Comparison of ENCODE assay signal across 14 cellular contexts in the genomic region with DNA sequence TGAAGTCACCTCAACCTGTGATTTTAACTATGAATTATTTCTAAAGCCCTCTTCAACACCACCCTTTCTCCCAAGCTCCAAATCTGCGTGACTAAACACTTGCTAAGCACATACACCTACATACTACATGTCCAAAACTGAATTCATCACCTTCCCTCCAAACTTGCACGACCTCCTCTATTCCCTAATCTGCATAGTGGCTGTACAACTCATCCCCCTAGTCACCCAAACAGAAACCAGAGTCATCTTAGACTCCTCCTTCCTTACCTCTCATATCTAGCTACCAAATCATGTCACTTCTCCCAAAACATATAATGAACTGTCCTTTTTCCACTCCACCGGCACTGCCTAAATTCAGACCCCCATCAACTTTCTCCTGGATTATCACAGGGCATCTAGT. TPM values are rescaled to one million over a fixed set of nuclear protein-coding genes. Genes with fewer than 3 reads are reported as not detected.
DNase-seq lines count a peak whose midpoint lies in the region; ATAC-seq, FAIRE-seq and TF ChIP-seq lines count a peak whose summit lies in the region.
"Had no signal": no experiment of that assay in that cellular context is flagged by ENCODE, and none has a peak within 500 bp of the region (broad histone marks: within the 10 kb centered on the region; RNA-seq: fewer than 3 reads in every experiment).

No MANE protein-coding gene starts in this region.

- H3K36me3 ChIP-seq in keratinocyte (ENCODE audit: control insufficient read depth in 2 of 2, extremely low read depth in 1 of 2, insufficient read depth in 2 of 2, low read length in 2 of 2) (peaks cover 0 to 4% of the 10 kb centered on the region in 2 experiments), right atrium auricular region (no peaks in the 10 kb centered on the region), spleen (no peaks in the 10 kb centered on the region)

- peaks cover 95% of the 10 kb centered on the region for H3K79me2 ChIP-seq in keratinocyte (ENCODE audit: control insufficient read depth, insufficient read depth, low read length)

- H4K20me1 ChIP-seq in keratinocyte (ENCODE audit: control insufficient read depth, extremely low read depth, insufficient read depth, low read length): peaks cover 24% of the 10 kb centered on the region

- no peak for FAIRE-seq in keratinocyte (lab: Jason Lieb, UNC)

- no peak overlapping the region for H2AFZ ChIP-seq in keratinocyte (ENCODE audit: control insufficient read depth, low read length)

- peak; percentile 34 for DNase-seq in activated CD4-positive, alpha-beta T cell treated with anti-CD3 and anti-CD28 coated beads for 48 hours
- DNase-seq in activated CD4-positive, alpha-beta T cell treated with anti-CD3 and anti-CD28 coated beads, Interleukin-2, amount 50 U/mL, for 1 hour: no peak
- DNase-seq in GM20000 (ENCODE audit: low spot score) (peak; percentile 20), keratinocyte (ENCODE audit: low read depth, low spot score) (no peak), right atrium auricular region (ENCODE audit: low spot score) (no peak), natural killer cell (no peak), spleen (no peak)
- DNase-seq: DMS79; effector CD4-positive, alpha-beta T cell; NCI-H2081; Right ventricle myocardium superior had no signal

- H3K27ac ChIP-seq in keratinocyte (ENCODE audit: control insufficient read depth, insufficient read depth, low read length): peak overlapping the region; percentile 15
- no peak overlapping the region for H3K27ac ChIP-seq in right atrium auricular region
- no peak overlapping the region for H3K27ac ChIP-seq in spleen

- TF ChIP-seq POLR2A in spleen (IDR thresholded peaks at IDR 0.05): no peak

- H3K4me1 Mint-ChIP-seq in natural killer cell: peaks cover 0 to 13% of the 10 kb centered on the region in 2 donors

- no peak overlapping the region for H3K27ac Mint-ChIP-seq in natural killer cell
- H3K27ac Mint-ChIP-seq: WTC11 had no signal

- WGBS in spleen, 5 donors: 64 to 86% (median 78%) methylated on average over 3 of the region's 3 CpGs

- no peak overlapping the region for H3K4me2 ChIP-seq in keratinocyte (ENCODE audit: control insufficient read depth, extremely low read depth, insufficient read depth, low read depth, low read length)

- dilution Hi-C loops in keratinocyte (cut with MboI; ENCODE audit: extremely low pct_ligation_motif_present, low sequenced_read_pairs): no loop called here

- no peak overlapping the region for H3K9ac ChIP-seq in keratinocyte (ENCODE audit: control insufficient read depth, extremely low read depth, insufficient read depth, low read length)

- no peak overlapping the region for H3K4me3 ChIP-seq in keratinocyte (ENCODE audit: control insufficient read depth in 2 of 3, extremely low read depth in 1 of 3, insufficient read depth in 2 of 3, low read depth in 1 of 3, low read length in 3 of 3)
- no peak overlapping the region for H3K4me3 ChIP-seq in right atrium auricular region
- H3K4me3 ChIP-seq in spleen: no peak overlapping the region
- H3K4me3 ChIP-seq: mucosa of descending colon had no signal

- H3K27me3 ChIP-seq in keratinocyte (ENCODE audit: control insufficient read depth, extremely low read depth, insufficient read depth, low read length): no peaks in the 10 kb centered on the region
- no peaks in the 10 kb centered on the region for H3K27me3 ChIP-seq in right atrium auricular region
- no peaks in the 10 kb centered on the region for H3K27me3 ChIP-seq in spleen (replicated peaks in 1 of 7)

- H3K9me3 ChIP-seq in keratinocyte (ENCODE audit: control insufficient read depth, low read depth, low read length) (no peaks in the 10 kb centered on the region), right atrium auricular region (no peaks in the 10 kb centered on the region), spleen (no peaks in the 10 kb centered on the region)
- H3K9me3 ChIP-seq: mucosa of descending colon had no signal

- intact Hi-C loops in natural killer cell (cut with micrococcal nuclease): no loop called here
- intact Hi-C loops in spleen (cut with DNase I; ENCODE audit: low total_unique reads): no loop called here

- no peaks in the 10 kb centered on the region for H3K9me3 Mint-ChIP-seq in natural killer cell
- H3K9me3 Mint-ChIP-seq: WTC11 had no signal

- no peaks in the 10 kb centered on the region for H3K27me3 Mint-ChIP-seq in natural killer cell (ENCODE audit: low read depth in 2 of 2)

- H3K4me3 Mint-ChIP-seq in natural killer cell: no peak overlapping the region
- H3K4me3 Mint-ChIP-seq: WTC11 had no signal

- H3K4me1 ChIP-seq in keratinocyte (ENCODE audit: control insufficient read depth, extremely low read depth, insufficient read depth, low read length): peaks cover 24% of the 10 kb centered on the region
- H3K4me1 ChIP-seq in right atrium auricular region: peaks cover 0 to 38% of the 10 kb centered on the region in 2 donors
- peaks cover 0 to 31% (median 8%) of the 10 kb centered on the region in 6 donors for H3K4me1 ChIP-seq in spleen

- TF ChIP-seq CTCF in GM20000 (IDR thresholded peaks at IDR 0.05; ENCODE audit: extremely low read depth, missing control alignments) (no peak), keratinocyte (optimal IDR thresholded peaks at IDR 0.05 in 1 of 3, IDR thresholded peaks at IDR 0.05 in 1 of 3, conservative IDR thresholded peaks at IDR 0.05 in 1 of 3; ENCODE audit: extremely low read depth in 1 of 3, insufficient read depth in 2 of 3, low read length in 3 of 3) (no peak), right atrium auricular region (IDR thresholded peaks at IDR 0.05) (no peak), natural killer cell (IDR thresholded peaks at IDR 0.05) (no peak), spleen (IDR thresholded peaks at IDR 0.05 in 8 of 11, conservative IDR thresholded peaks at IDR 0.05 in 3 of 11) (no peak)

- no peaks in the 10 kb centered on the region for H3K9me1 ChIP-seq in keratinocyte (ENCODE audit: control insufficient read depth, extremely low read depth, insufficient read depth, low read length)

- no peaks in the 10 kb centered on the region for H3K36me3 Mint-ChIP-seq in natural killer cell
- H3K36me3 Mint-ChIP-seq: WTC11 had no signal

- ATAC-seq in HG03342 (IDR thresholded peaks at IDR 0.05; ENCODE audit: unreplicated experiment) (peak; percentile 73), natural killer cell (no peak)

RNA-seq across cellular contexts. Expression of a gene that starts 16.2 kb away (rescaled TPM):
- 61.1 to 78.5 TPM (median 76.0 TPM) in 3 replicates for polyA plus RNA-seq in keratinocyte
- 59.0 TPM for polyA plus RNA-seq in keratinocyte (2011; ENCODE audit: low read depth)
- polyA plus RNA-seq in keratinocyte (2011; cell fraction: cytosol; rRNA removed): 52.8 and 93.6 TPM in 2 replicates
- 93.4 and 98.3 TPM in 2 replicates for polyA plus RNA-seq in keratinocyte (2011; cell fraction: nucleus; rRNA removed)
- 30.7 and 46.7 TPM in 2 replicates for polyA plus RNA-seq in keratinocyte (2012; ENCODE audit: low replicate concordance)
- polyA minus RNA-seq in keratinocyte: 56.9 to 165 TPM (median 88.6 TPM) in 3 replicates
- 60.8 TPM for polyA minus RNA-seq in keratinocyte (2011; cell fraction: cytosol; rRNA and poly(A)+ RNA removed)
- polyA minus RNA-seq in keratinocyte (2011; cell fraction: nucleus; rRNA and poly(A)+ RNA removed): 87.8 and 145 TPM in 2 replicates
- total RNA-seq in right atrium auricular region: 10 to 100 TPM; 45.0 to 46.3 TPM
- total RNA-seq in natural killer cell: 10 to 100 TPM; 30.9 to 45.8 (median 34.7) TPM
- 10 to 100 TPM; 32.8 to 60.9 (median 47.5) TPM for total RNA-seq in spleen
- polyA plus RNA-seq in spleen: 1 to 10 TPM; 6.0 to 8.6 (median 7.6) TPM

Comparison
In these comparisons a context has a peak if more than half of its experiments do, and no peak if none do; other contexts are left out.
1. DNase-seq: peak in activated CD4-positive, alpha-beta T cell treated with anti-CD3 and anti-CD28 coated beads for 48 hours (single experiment) and GM20000 (single experiment); none in activated CD4-positive, alpha-beta T cell treated with anti-CD3 and anti-CD28 coated beads, Interleukin-2, amount 50 U/mL, for 1 hour (single experiment), keratinocyte (single experiment), right atrium auricular region (single experiment), natural killer cell (single experiment) and spleen (single experiment).